Comparison of ENCODE assay signal across 8 cellular contexts in the genomic region with DNA sequence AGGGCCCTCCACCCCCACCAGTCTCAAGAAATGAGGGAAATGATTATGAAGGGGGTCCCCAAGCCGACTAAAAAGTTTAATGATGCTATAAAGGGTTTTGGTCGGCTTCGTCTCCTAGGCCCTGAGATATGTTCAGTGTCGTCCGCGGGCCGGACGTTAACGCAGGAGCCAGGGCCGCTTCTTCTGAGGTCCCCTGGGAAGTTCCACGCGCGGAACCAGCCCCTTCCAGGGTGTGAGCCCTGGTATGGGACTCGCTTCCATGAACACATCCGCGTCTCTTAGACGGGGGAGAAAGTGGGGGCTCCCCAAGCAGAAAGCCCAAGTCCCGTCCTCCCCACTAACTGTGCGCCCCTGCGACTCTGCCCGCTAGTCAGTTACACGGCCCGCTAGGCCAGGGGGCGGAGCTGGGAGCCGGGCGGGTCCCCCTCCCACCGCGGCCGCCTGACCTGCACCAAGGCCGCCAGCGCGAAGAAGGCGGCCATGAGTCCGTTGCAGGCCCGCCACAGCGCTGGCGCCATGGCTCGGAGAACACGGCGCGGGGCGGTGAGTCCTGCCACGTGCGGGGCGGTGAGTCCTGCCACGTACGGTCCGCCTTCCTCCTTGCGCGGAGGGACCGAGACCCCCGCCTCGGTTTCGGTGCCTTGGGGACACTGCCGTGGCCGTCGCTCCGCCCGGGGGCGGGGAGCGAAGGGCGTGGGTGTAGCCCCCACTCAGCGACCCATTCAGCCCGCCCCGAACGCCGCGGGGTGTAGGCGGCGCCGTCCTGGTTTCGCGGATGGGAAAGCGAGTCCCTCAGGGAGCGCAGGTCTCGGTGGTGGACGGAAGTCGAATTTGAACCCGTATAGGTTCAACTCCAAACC. TPM values are rescaled to one million over a fixed set of nuclear protein-coding genes. Genes with fewer than 3 reads are reported as not detected.
DNase-seq lines count a peak whose midpoint lies in the region; ATAC-seq and TF ChIP-seq lines count a peak whose summit lies in the region.

TMEM220 (minus strand) TSS at position 690 of the 860 bp plus-strand sequence; CDS start at position 518, 172 bp downstream.

- peaks cover 28% of the 10 kb centered on the region for H3K4me1 Mint-ChIP-seq in activated CD4-positive, alpha-beta T cell treated with anti-CD3 and anti-CD28 coated beads for 36 hours

- peak; percentile 49 for DNase-seq in A673 (ENCODE audit: low spot score)
- peak; percentile 57 for DNase-seq in activated CD4-positive, alpha-beta T cell treated with anti-CD3 and anti-CD28 coated beads for 36 hours
- DNase-seq in dedifferentiated amniotic fluid mesenchymal stem cell (ENCODE audit: extremely low spot score) = peak; percentile 29
- peak; percentile 76 to 77 for DNase-seq in left colon
- peak; percentile 27 for DNase-seq in stimulated activated CD4-positive, alpha-beta T cell treated with anti-CD3 and anti-CD28 coated beads, Interleukin-1b, Interleukin-23, amount 100 ng/mL, for 48 hours
- DNase-seq in cortex of kidney (lab: John Stamatoyannopoulos, UW) = no peak

- no TSS peak for BruUV-seq in A673 (replicated peaks; lab: Mats Ljungman, UMichigan)

- H3K36me3 ChIP-seq in A673 (ENCODE audit: insufficient read depth, low read length, poor library complexity, severe bottlenecking) = no peaks in the 10 kb centered on the region

- no peaks in the 10 kb centered on the region for H3K36me3 Mint-ChIP-seq in activated CD4-positive, alpha-beta T cell treated with anti-CD3 and anti-CD28 coated beads for 36 hours (ENCODE audit: low read depth)

- POLR2A ChIA-PET in A673 (lab: Charles Lee; ENCODE audit: low non-redundant PET) = no interaction called here
- POLR2A ChIA-PET in activated CD4-positive, alpha-beta T cell treated with anti-CD3 and anti-CD28 coated beads for 36 hours (lab: Charles Lee) = no interaction called here

- CTCF ChIA-PET in A673 (lab: Charles Lee) = no interaction called here
- CTCF ChIA-PET in activated CD4-positive, alpha-beta T cell treated with anti-CD3 and anti-CD28 coated beads for 36 hours (lab: Charles Lee) = interaction anchor here (0.8 to 1.1 kb wide), 3 partner anchors 8 to 98 kb away, joined by 3 read pairs; no protein-coding TSS in a partner anchor

- H3K27ac Mint-ChIP-seq in activated CD4-positive, alpha-beta T cell treated with anti-CD3 and anti-CD28 coated beads for 36 hours = peak within 1 kb of the TSS; percentile 78

- no peaks in the 10 kb centered on the region for H3K9me3 Mint-ChIP-seq in activated CD4-positive, alpha-beta T cell treated with anti-CD3 and anti-CD28 coated beads for 36 hours (ENCODE audit: low read depth)

- H3K4me1 ChIP-seq in A673 (ENCODE audit: insufficient read depth, low read length, poor library complexity, severe bottlenecking) = peaks cover 11% of the 10 kb centered on the region

- peak within 1 kb of the TSS; percentile 52 for H3K4me3 ChIP-seq in A673 (ENCODE audit: low read depth, low read length, poor library complexity, severe bottlenecking)

- TF ChIP-seq CTCF in A673 (conservative IDR thresholded peaks at IDR 0.05; ENCODE audit: low read depth, low read length) = no peak

- peak within 1 kb of the TSS; percentile 80 for H3K4me3 Mint-ChIP-seq in activated CD4-positive, alpha-beta T cell treated with anti-CD3 and anti-CD28 coated beads for 36 hours

- H3K9me3 ChIP-seq in A673 (ENCODE audit: low read depth, low read length, poor library complexity, severe bottlenecking) = no peaks in the 10 kb centered on the region

- peaks cover 4% of the 10 kb centered on the region for H3K27me3 ChIP-seq in A673 (replicated peaks; ENCODE audit: insufficient read depth, low read depth, low read length, poor library complexity)

- ATAC-seq in GM19025 (IDR thresholded peaks at IDR 0.05; ENCODE audit: low read depth, unreplicated experiment) (peak; percentile 62), HG03432 (IDR thresholded peaks at IDR 0.05; ENCODE audit: unreplicated experiment) (peak; percentile 87), left colon (peak; percentile 72)
- ATAC-seq in activated CD4-positive, alpha-beta T cell treated with anti-CD3 and anti-CD28 coated beads for 36 hours = peak; percentile 63

- H3K27ac ChIP-seq in A673 (ENCODE audit: low read depth, low read length, poor library complexity, severe bottlenecking) = no peak within 1 kb of the TSS

- intact Hi-C loops in A673 (cut with micrococcal nuclease; ENCODE audit: unreplicated experiment) (loop anchor here (10.0 kb wide), 1 partner anchor 1205 kb away; no protein-coding TSS in a partner anchor), left colon (cut with DNase I, micrococcal nuclease) (no loop called here)
- intact Hi-C loops in activated CD4-positive, alpha-beta T cell treated with anti-CD3 and anti-CD28 coated beads for 36 hours (cut with DNase I, micrococcal nuclease) = loop anchor here (1.0 kb wide), 2 partner anchors 30 to 32 kb away; partner anchors contain the start of genes ADPRM (in 1 of the 2) and SCO1 (in 1 of the 2)

- H3K27me3 Mint-ChIP-seq in activated CD4-positive, alpha-beta T cell treated with anti-CD3 and anti-CD28 coated beads for 36 hours = no peaks in the 10 kb centered on the region

RNA-seq across cellular contexts. Expression of gene TMEM220, which starts in this region (rescaled TPM):
- total RNA-seq in A673 (2021) (0.11 and 1.4 TPM in 2 replicates), left colon (10 to 100 TPM; 10.5 to 26.1 TPM)
- 1 to 10 TPM; 1.1 to 2.1 TPM for total RNA-seq in activated CD4-positive, alpha-beta T cell treated with anti-CD3 and anti-CD28 coated beads for 36 hours

Comparison
In these comparisons a context has a peak if more than half of its experiments do, and no peak if none do; other contexts are left out.
1. intact Hi-C loops: an anchor here in A673 (10.0 kb wide) and activated CD4-positive, alpha-beta T cell treated with anti-CD3 and anti-CD28 coated beads for 36 hours (1.0 kb wide); none called in left colon.